Comparison of ENCODE assay signal across 17 cellular contexts in the genomic region with DNA sequence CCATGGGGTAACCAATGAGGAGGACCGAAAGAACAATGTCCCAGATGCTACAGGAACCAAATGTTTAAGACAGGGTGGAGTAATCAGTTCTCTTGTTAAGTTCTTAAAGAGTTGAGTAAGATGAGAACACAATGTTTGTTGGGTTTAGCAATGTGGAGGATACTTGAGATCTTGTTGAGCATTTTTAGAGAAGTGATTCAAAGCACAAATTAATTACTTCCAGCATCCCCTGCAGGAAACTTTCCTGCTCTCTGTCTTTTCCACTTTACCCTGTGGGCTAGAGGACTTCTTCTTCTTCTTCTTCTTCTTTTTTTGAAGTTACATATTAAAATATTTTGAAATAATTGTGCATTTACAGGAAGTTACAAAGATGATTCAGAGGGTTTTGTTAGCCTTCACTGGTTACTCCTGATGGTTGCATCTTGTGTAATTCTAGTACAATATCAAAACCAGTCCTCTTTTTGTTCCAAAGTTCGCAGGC. TPM values are rescaled to one million over a fixed set of nuclear protein-coding genes. Genes with fewer than 3 reads are reported as not detected.
DNase-seq lines count a peak whose midpoint lies in the region; ATAC-seq and TF ChIP-seq lines count a peak whose summit lies in the region.
"Had no signal": no experiment of that assay in that cellular context is flagged by ENCODE, and none has a peak within 500 bp of the region (broad histone marks: within the 10 kb centered on the region; RNA-seq: fewer than 3 reads in every experiment).

No MANE protein-coding gene starts in this region.

- POLR2A ChIA-PET in activated CD4-positive, alpha-beta memory T cell treated with anti-CD3 and anti-CD28 coated beads, Interleukin-2, amount 10 ng/mL, durations not matched to agents 7 days and 5 days (lab: Charles Lee) = no interaction called here

- no peaks in the 10 kb centered on the region for H3K9me3 Mint-ChIP-seq in stimulated activated naive B cell treated with anti-CD40 and anti-IgM and Interleukin-4, amounts not matched to agents 10 μg/mL and 1 μg/mL and 100 μg/mL, for 72 hours
- no peaks in the 10 kb centered on the region for H3K9me3 Mint-ChIP-seq in activated CD4-positive, alpha-beta memory T cell treated with anti-CD3 and anti-CD28 coated beads, Interleukin-2, amount 10 ng/mL, durations not matched to agents 7 days and 5 days
- H3K9me3 Mint-ChIP-seq: activated naive CD8-positive, alpha-beta T cell treated with anti-CD3 and anti-CD28 coated beads for 36 hours had no signal

- H3K4me3 ChIP-seq in RWPE2 (ENCODE audit: severe bottlenecking) (no peak overlapping the region), fibroblast of the aortic adventitia (ENCODE audit: low read depth, low read length) (no peak overlapping the region)
- H3K4me3 ChIP-seq: BLaER1 had no signal

- intact Hi-C loops in sciatic nerve (cut with DNase I) = no loop called here
- intact Hi-C loops in head of caudate nucleus (cut with DNase I) = no loop called here

- no peaks in the 10 kb centered on the region for H3K9me3 ChIP-seq in RWPE2 (ENCODE audit: severe bottlenecking)
- H3K9me3 ChIP-seq: BLaER1 had no signal

- ATAC-seq in RWPE2 (ENCODE audit: low read depth) (0 out of 3 replicates have a peak, but pooled peaks have one; percentile 40), sciatic nerve (peak; percentile 47)
- ATAC-seq in stimulated activated naive B cell treated with anti-CD40 and anti-IgM and Interleukin-4, amounts not matched to agents 10 μg/mL and 1 μg/mL and 100 μg/mL, for 72 hours (replicated peaks) = no peak
- ATAC-seq: stimulated activated naive CD8-positive, alpha-beta T cell treated with anti-CD3 and anti-CD28 coated beads, Interleukin-15, Interleukin-2, amounts not matched to agents 100 U/mL and 50 U/mL, for 24 hours had no signal

- H3K4me1 Mint-ChIP-seq in stimulated activated naive B cell treated with anti-CD40 and anti-IgM and Interleukin-4, amounts not matched to agents 10 μg/mL and 1 μg/mL and 100 μg/mL, for 72 hours = no peaks in the 10 kb centered on the region
- no peaks in the 10 kb centered on the region for H3K4me1 Mint-ChIP-seq in activated CD4-positive, alpha-beta memory T cell treated with anti-CD3 and anti-CD28 coated beads, Interleukin-2, amount 10 ng/mL, durations not matched to agents 7 days and 5 days
- H3K4me1 Mint-ChIP-seq: activated naive CD8-positive, alpha-beta T cell treated with anti-CD3 and anti-CD28 coated beads for 36 hours had no signal

- peak overlapping the region; percentile 14 for H3K27ac ChIP-seq in RWPE2 (ENCODE audit: poor library complexity, severe bottlenecking)
- H3K27ac ChIP-seq: BLaER1, WERI-Rb-1 had no signal

- H3K36me3 Mint-ChIP-seq in stimulated activated naive B cell treated with anti-CD40 and anti-IgM and Interleukin-4, amounts not matched to agents 10 μg/mL and 1 μg/mL and 100 μg/mL, for 72 hours = no peaks in the 10 kb centered on the region
- no peaks in the 10 kb centered on the region for H3K36me3 Mint-ChIP-seq in activated CD4-positive, alpha-beta memory T cell treated with anti-CD3 and anti-CD28 coated beads, Interleukin-2, amount 10 ng/mL, durations not matched to agents 7 days and 5 days (ENCODE audit: low read depth)
- H3K36me3 Mint-ChIP-seq: activated naive CD8-positive, alpha-beta T cell treated with anti-CD3 and anti-CD28 coated beads for 36 hours had no signal

- H3K27ac Mint-ChIP-seq in stimulated activated naive B cell treated with anti-CD40 and anti-IgM and Interleukin-4, amounts not matched to agents 10 μg/mL and 1 μg/mL and 100 μg/mL, for 72 hours = no peak overlapping the region
- H3K27ac Mint-ChIP-seq in activated CD4-positive, alpha-beta memory T cell treated with anti-CD3 and anti-CD28 coated beads, Interleukin-2, amount 10 ng/mL, durations not matched to agents 7 days and 5 days = no peak overlapping the region
- H3K27ac Mint-ChIP-seq: activated naive CD8-positive, alpha-beta T cell treated with anti-CD3 and anti-CD28 coated beads for 36 hours; H9 had no signal

- no peak overlapping the region for H3K4me3 Mint-ChIP-seq in stimulated activated naive B cell treated with anti-CD40 and anti-IgM and Interleukin-4, amounts not matched to agents 10 μg/mL and 1 μg/mL and 100 μg/mL, for 72 hours
- no peak overlapping the region for H3K4me3 Mint-ChIP-seq in activated CD4-positive, alpha-beta memory T cell treated with anti-CD3 and anti-CD28 coated beads, Interleukin-2, amount 10 ng/mL, durations not matched to agents 7 days and 5 days
- H3K4me3 Mint-ChIP-seq: activated naive CD8-positive, alpha-beta T cell treated with anti-CD3 and anti-CD28 coated beads for 36 hours; H9 had no signal

- DNase-seq in GM04504 (ENCODE audit: low read depth) (peak; percentile 17), RWPE2 (ENCODE audit: low spot score) (no peak), fibroblast of the aortic adventitia (ENCODE audit: low read depth) (peak; percentile 65), sciatic nerve (ENCODE audit: low spot score) (no peak), NCI-H82 treated with DMSO at 0.1 percent for 48 hours (lab: John Stamatoyannopoulos, UW; ENCODE audit: unreplicated experiment) (no peak), head of caudate nucleus (no peak)
- no peak for DNase-seq in stimulated activated naive B cell treated with anti-CD40 and anti-IgM and Interleukin-4, amounts not matched to agents 10 μg/mL and 1 μg/mL and 100 μg/mL, for 72 hours
- no peak for DNase-seq in activated CD4-positive, alpha-beta memory T cell treated with anti-CD3 and anti-CD28 coated beads, Interleukin-2, amount 10 ng/mL, durations not matched to agents 7 days and 5 days
- DNase-seq: activated naive CD8-positive, alpha-beta T cell treated with anti-CD3 and anti-CD28 coated beads for 36 hours; H9; NCI-H1436; NCI-H526; SHP77 treated with DMSO at 0.1 percent for 48 hours; stimulated activated CD4-positive, alpha-beta T cell treated with anti-CD3 and anti-CD28 coated beads, Interleukin-4, amount 100 ng/mL, for 4 hours; stimulated activated naive CD8-positive, alpha-beta T cell treated with anti-CD3 and anti-CD28 coated beads, Interleukin-15, Interleukin-2, amounts not matched to agents 100 U/mL and 50 U/mL, for 24 hours; WERI-Rb-1 had no signal

- TF ChIP-seq CTCF in RWPE2 (IDR thresholded peaks at IDR 0.05; ENCODE audit: poor library complexity, severe bottlenecking) (no peak), fibroblast of the aortic adventitia (IDR thresholded peaks at IDR 0.05; ENCODE audit: insufficient read depth, low read length) (no peak)

- CTCF ChIA-PET in activated CD4-positive, alpha-beta memory T cell treated with anti-CD3 and anti-CD28 coated beads, Interleukin-2, amount 10 ng/mL, durations not matched to agents 7 days and 5 days (lab: Charles Lee) = no interaction called here

- peaks cover 0 to 9% of the 10 kb centered on the region in 2 donors for H3K27me3 Mint-ChIP-seq in stimulated activated naive B cell treated with anti-CD40 and anti-IgM and Interleukin-4, amounts not matched to agents 10 μg/mL and 1 μg/mL and 100 μg/mL, for 72 hours
- H3K27me3 Mint-ChIP-seq in activated CD4-positive, alpha-beta memory T cell treated with anti-CD3 and anti-CD28 coated beads, Interleukin-2, amount 10 ng/mL, durations not matched to agents 7 days and 5 days = peaks cover 9% of the 10 kb centered on the region

- H3K4me1 ChIP-seq in RWPE2 (ENCODE audit: insufficient read depth, poor library complexity, severe bottlenecking) = peaks cover 15% of the 10 kb centered on the region
- H3K4me1 ChIP-seq: BLaER1 had no signal

- H3K27me3 ChIP-seq in RWPE2 (ENCODE audit: insufficient read depth, poor library complexity, severe bottlenecking) = no peaks in the 10 kb centered on the region
- H3K27me3 ChIP-seq: BLaER1 had no signal

- H3K36me3 ChIP-seq in RWPE2 (ENCODE audit: low read depth) = no peaks in the 10 kb centered on the region; the same call in 1 of the 2 replicates
- H3K36me3 ChIP-seq: BLaER1, WERI-Rb-1 had no signal

RNA-seq across cellular contexts. Expression of a gene that starts 13.4 kb away (rescaled TPM):
- total RNA-seq in fibroblast of the aortic adventitia (ENCODE audit: low replicate concordance) = 144 and 145 TPM in 2 replicates
- 43.6 TPM for total RNA-seq in sciatic nerve
- under 1 TPM; 0.10 to 0.48 TPM for total RNA-seq in activated CD4-positive, alpha-beta memory T cell treated with anti-CD3 and anti-CD28 coated beads, Interleukin-2, amount 10 ng/mL, durations not matched to agents 7 days and 5 days

Comparison
In these comparisons a context has a peak if more than half of its experiments do, and no peak if none do; other contexts are left out.
1. DNase-seq: peak in GM04504 (single experiment) and fibroblast of the aortic adventitia (single experiment); none in RWPE2 (single experiment), sciatic nerve (single experiment), stimulated activated naive B cell treated with anti-CD40 and anti-IgM and Interleukin-4, amounts not matched to agents 10 μg/mL and 1 μg/mL and 100 μg/mL, for 72 hours (single experiment), activated CD4-positive, alpha-beta memory T cell treated with anti-CD3 and anti-CD28 coated beads, Interleukin-2, amount 10 ng/mL, durations not matched to agents 7 days and 5 days (single experiment), NCI-H82 treated with DMSO at 0.1 percent for 48 hours (single experiment) and head of caudate nucleus (0 of 42).
2. ATAC-seq: peak in RWPE2 (single experiment) and sciatic nerve (single experiment); none in stimulated activated naive B cell treated with anti-CD40 and anti-IgM and Interleukin-4, amounts not matched to agents 10 μg/mL and 1 μg/mL and 100 μg/mL, for 72 hours (0 of 2).
3. RNA of a gene that starts 13.4 kb away (total RNA-seq): 144 to 145 TPM in fibroblast of the aortic adventitia and 43.6 TPM in sciatic nerve (single experiment); 0.10 to 0.48 TPM in activated CD4-positive, alpha-beta memory T cell treated with anti-CD3 and anti-CD28 coated beads, Interleukin-2, amount 10 ng/mL, durations not matched to agents 7 days and 5 days; every median in the first group is over 10 times any median in the second.